8 cellular contexts compared by ENCODE assay signal in genomic region chr12:132687211-132688164, GRCh38. TPM values are rescaled to one million over a fixed set of nuclear protein-coding genes. Genes with fewer than 3 reads are reported as not detected.
DNase-seq lines count a peak whose midpoint lies in the region; ATAC-seq and TF ChIP-seq lines count a peak whose summit lies in the region.

TSS of gene POLE (minus strand) at chr12:132687342. CDS start at chr12:132687315, 27 bp downstream.
TSS of gene PXMP2 (plus strand) at chr12:132687587. CDS start at chr12:132687671, 84 bp downstream.

- TF ChIP-seq CTCF in GM13977 (IDR thresholded peaks at IDR 0.05; ENCODE audit: extremely low read depth, insufficient read depth, missing control alignments) (no peak), tibial nerve (IDR thresholded peaks at IDR 0.05) (peak in 3 of 5 experiments; percentile 13 to 57 (median 52))

- peaks cover 0 to 32% (median 4%) of the 10 kb centered on the region in 4 donors for H3K4me1 ChIP-seq in tibial nerve

- H3K9me3 ChIP-seq in tibial nerve, result no peaks in the 10 kb centered on the region

- H3K4me3 ChIP-seq in tibial nerve, result peak within 1 kb of the TSS; percentile 83 to 98 (median 92)

- TF ChIP-seq EP300 in tibial nerve (IDR thresholded peaks at IDR 0.05), result peak; percentile 72 to 82

- in situ Hi-C loops in GM13977 (cut with MboI; ENCODE audit: low pct_unique_long_range_greater_than_20kb, low sequenced_read_pairs, unreplicated experiment), result no loop called here

- peak; percentile 85 for ATAC-seq in HG02852 (IDR thresholded peaks at IDR 0.05; ENCODE audit: unreplicated experiment)

- DNase-seq in GM13977 (ENCODE audit: low spot score), result peak; percentile 100
- peak; percentile 74 for DNase-seq in NCI-H1436 treated with DMSO at 0.1 percent for 48 hours (lab: John Stamatoyannopoulos, UW)
- DNase-seq in SW480 (ENCODE audit: low spot score), result peak; percentile 90
- DNase-seq in activated naive CD8-positive, alpha-beta T cell treated with anti-CD3 and anti-CD28 coated beads, Interleukin-2, amount 50 U/mL, for 16 hours (ENCODE audit: low read depth, low spot score), result peak; percentile 92
- DNase-seq in cardiac septum (ENCODE audit: low spot score), result peak; percentile 95
- peak; percentile 83 for DNase-seq in pons (ENCODE audit: low spot score)
- peak; percentile 92 to 94 for DNase-seq in tibial nerve (ENCODE audit: low spot score in 2 of 2)

- WGBS in tibial nerve, 2 donors, result 2% methylated on average over 32 of the region's 134 CpGs; no CpG with 5 or more reads in 1 of the 2 donors

- no peaks in the 10 kb centered on the region for H3K27me3 ChIP-seq in tibial nerve

- peak in 1 of 2 donors; percentile 66 for TF ChIP-seq POLR2A in tibial nerve (IDR thresholded peaks at IDR 0.05)

- peak within 1 kb of the TSS; percentile 37 to 79 (median 67) for H3K27ac ChIP-seq in tibial nerve

- peaks cover 0 to 6% (median 0%) of the 10 kb centered on the region in 3 donors for H3K36me3 ChIP-seq in tibial nerve

- intact Hi-C loops in cardiac septum (cut with DNase I), result loop anchor here (5.0 kb wide), 1 partner anchor 75 kb away; the partner anchor contains the start of gene ANKLE2

RNA-seq across cellular contexts. Expression of gene POLE, which starts in this region (rescaled TPM):
- total RNA-seq in cardiac septum (12.1 TPM), tibial nerve (100 to 1,000 TPM in 1 of 4 donors, 10 to 100 TPM in 3; 32.2 to 133 (median 44.4) TPM)

RNA-seq across cellular contexts. Expression of gene PXMP2, which starts in this region (rescaled TPM):
- total RNA-seq in cardiac septum, result 36.5 TPM
- 10 to 100 TPM; 40.8 to 72.5 (median 62.3) TPM for total RNA-seq in tibial nerve

Comparison
In these comparisons a context has a peak if more than half of its experiments do, and no peak if none do; other contexts are left out.
1. Peak in every context shown above with its lines: DNase-seq, ATAC-seq, H3K4me3 ChIP-seq and H3K27ac ChIP-seq.